In the genomic region with DNA sequence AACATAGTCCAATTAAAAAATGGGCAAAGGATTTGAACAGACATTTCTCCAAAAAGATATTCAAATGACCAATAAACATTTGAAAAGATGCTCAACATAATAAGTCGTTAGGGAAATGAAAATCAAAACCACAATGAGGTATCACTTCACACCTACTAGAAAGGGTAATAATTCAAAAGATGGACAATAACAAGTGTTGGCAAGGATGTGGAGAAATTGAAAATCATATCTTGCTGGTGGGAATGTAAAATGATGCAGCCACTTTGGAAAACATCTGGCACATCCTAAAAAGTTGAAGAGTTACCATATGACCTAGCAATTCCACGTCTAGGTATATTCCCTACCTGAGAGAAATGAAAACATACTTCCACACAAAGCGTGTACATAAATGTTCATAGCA, we compare ENCODE assay signal across 15 cellular contexts. TPM values are rescaled to one million over a fixed set of nuclear protein-coding genes. Genes with fewer than 3 reads are reported as not detected.
DNase-seq lines count a peak whose midpoint lies in the region; TF ChIP-seq lines count a peak whose summit lies in the region.
"Had no signal": no experiment of that assay in that cellular context is flagged by ENCODE, and none has a peak within 500 bp of the region (broad histone marks: within the 10 kb centered on the region; RNA-seq: fewer than 3 reads in every experiment).

No MANE protein-coding gene starts in this region.

- H3K56ac ChIP-seq in H9 (ENCODE audit: insufficient read length, low read depth, low read length): no peak overlapping the region

- H3K4me2 ChIP-seq in mammary epithelial cell (ENCODE audit: insufficient read depth, low read depth, low read length) (peak overlapping the region; percentile 92), H9 (ENCODE audit: insufficient read depth, insufficient read length, low read length) (no peak overlapping the region)

- peaks cover 14% of the 10 kb centered on the region for H3K79me1 ChIP-seq in H9 (ENCODE audit: insufficient read depth, low read depth, low read length, poor library complexity, severe bottlenecking)

- H3K9me3 ChIP-seq in mammary epithelial cell (replicated peaks; ENCODE audit: insufficient read depth, low read length) (no peaks in the 10 kb centered on the region), H9 (ENCODE audit: control insufficient read depth, low read depth, low read length) (no peaks in the 10 kb centered on the region)
- H3K9me3 ChIP-seq: left lung had no signal

- no peak overlapping the region for H2BK20ac ChIP-seq in H9 (ENCODE audit: low read depth, low read length, poor library complexity, severe bottlenecking)

- H4K8ac ChIP-seq in H9 (replicated peaks; ENCODE audit: insufficient read length, low read depth, low read length): no peak overlapping the region

- no peak overlapping the region for H2BK120ac ChIP-seq in H9 (ENCODE audit: low read depth, low read length, poor library complexity, severe bottlenecking)

- in situ Hi-C loops in mammary epithelial cell (cut with MboI; ENCODE audit: low sequenced_read_pairs in 2 of 2): no loop called here

- no peak overlapping the region for H2BK5ac ChIP-seq in H9 (ENCODE audit: insufficient read length, low read length)

- H2BK12ac ChIP-seq in H9 (ENCODE audit: insufficient read length, low read depth, low read length): no peak overlapping the region

- peaks cover 14% of the 10 kb centered on the region for H3K36me3 Mint-ChIP-seq in activated CD4-positive, alpha-beta memory T cell treated with anti-CD3 and anti-CD28 coated beads for 36 hours
- peaks cover 32% of the 10 kb centered on the region for H3K36me3 Mint-ChIP-seq in activated CD4-positive, alpha-beta memory T cell treated with anti-CD3 and anti-CD28 coated beads, Interleukin-2, amount 10 ng/mL, durations not matched to agents 7 days and 5 days (ENCODE audit: low read depth)
- H3K36me3 Mint-ChIP-seq in IgD-negative memory B cell (peaks cover 10% of the 10 kb centered on the region), progenitor cell of endocrine pancreas (ENCODE audit: insufficient read depth) (peaks cover 3% of the 10 kb centered on the region), H9 (ENCODE audit: insufficient read depth in 1 of 3, low read depth in 3 of 3) (peaks cover 0 to 10% (median 6%) of the 10 kb centered on the region in 3 experiments; a peak in 3 of 7 replicates)

- WGBS in mammary epithelial cell (ENCODE audit: low coverage, missing lambda C conversion rate): 93% methylated on average over 3 of the region's 3 CpGs
- no CpG with 5 or more reads among the region's 3 CpGs for WGBS in H9 (ENCODE audit: extremely low coverage, insufficient read length, low lambda C conversion rate)

- no peak overlapping the region for H3K9ac ChIP-seq in mammary epithelial cell (ENCODE audit: insufficient read depth, low read length)
- no peak overlapping the region for H3K9ac ChIP-seq in H9 (ENCODE audit: extremely low read depth, insufficient read length, low read length)

- TF ChIP-seq POLR2A in erythroblast (IDR thresholded peaks at IDR 0.05; ENCODE audit: low read length): no peak

- H3K4me3 ChIP-seq in mammary epithelial cell (replicated peaks in 1 of 3; ENCODE audit: insufficient read depth in 1 of 3, low read depth in 2 of 3, low read length in 3 of 3): no peak overlapping the region

- H3K4me1 ChIP-seq in mammary epithelial cell (ENCODE audit: insufficient read depth, low read length) (peaks cover 10% of the 10 kb centered on the region), H9 (ENCODE audit: insufficient read depth, low read length) (no peaks in the 10 kb centered on the region)

- H3K27ac Mint-ChIP-seq in activated CD4-positive, alpha-beta memory T cell treated with anti-CD3 and anti-CD28 coated beads for 36 hours: no peak overlapping the region
- H3K27ac Mint-ChIP-seq in activated CD4-positive, alpha-beta memory T cell treated with anti-CD3 and anti-CD28 coated beads, Interleukin-2, amount 10 ng/mL, durations not matched to agents 7 days and 5 days: no peak overlapping the region
- no peak overlapping the region for H3K27ac Mint-ChIP-seq in IgD-negative memory B cell
- H3K27ac Mint-ChIP-seq in progenitor cell of endocrine pancreas: no peak overlapping the region
- H3K27ac Mint-ChIP-seq in H9: no peak overlapping the region
- H3K27ac Mint-ChIP-seq: activated naive CD4-positive, alpha-beta T cell treated with anti-CD3 and anti-CD28 coated beads, Interleukin-2, amount 50 U/mL, for 72 hours had no signal

- no peak overlapping the region for H3K18ac ChIP-seq in H9 (ENCODE audit: insufficient read length, low read depth, low read length)

- TF ChIP-seq CTCF in mammary epithelial cell (conservative IDR thresholded peaks at IDR 0.05 in 1 of 2, IDR thresholded peaks at IDR 0.05 in 1 of 2; ENCODE audit: extremely low read depth in 1 of 2, insufficient read depth in 1 of 2, low read depth in 1 of 2, low read length in 2 of 2) (no peak), progenitor cell of endocrine pancreas (IDR thresholded peaks at IDR 0.05; ENCODE audit: unreplicated experiment) (no peak), H9 (conservative IDR thresholded peaks at IDR 0.05) (no peak)

- H2AFZ ChIP-seq in mammary epithelial cell (ENCODE audit: low read depth, low read length) (no peak overlapping the region), H9 (ENCODE audit: low read length) (no peak overlapping the region)

- H4K5ac ChIP-seq in H9 (ENCODE audit: insufficient read length, low read depth, low read length): no peak overlapping the region

- CTCF ChIA-PET in activated CD4-positive, alpha-beta memory T cell treated with anti-CD3 and anti-CD28 coated beads for 36 hours (lab: Charles Lee): no interaction called here
- CTCF ChIA-PET in activated CD4-positive, alpha-beta memory T cell treated with anti-CD3 and anti-CD28 coated beads, Interleukin-2, amount 10 ng/mL, durations not matched to agents 7 days and 5 days (lab: Charles Lee): no interaction called here
- CTCF ChIA-PET in mammary epithelial cell (lab: Charles Lee; ENCODE audit: low non-redundant PET): no interaction called here

- POLR2A ChIA-PET in activated CD4-positive, alpha-beta memory T cell treated with anti-CD3 and anti-CD28 coated beads for 36 hours (lab: Charles Lee): interaction anchor here (0.6 kb wide), 1 partner anchor 76 kb away, joined by 5 read pairs; no protein-coding TSS in a partner anchor
- POLR2A ChIA-PET in activated CD4-positive, alpha-beta memory T cell treated with anti-CD3 and anti-CD28 coated beads, Interleukin-2, amount 10 ng/mL, durations not matched to agents 7 days and 5 days (lab: Charles Lee): no interaction called here

- dilution Hi-C loops in mammary epithelial cell (cut with HindIII; ENCODE audit: low sequenced_read_pairs): no loop called here

- H3K23me2 ChIP-seq in H9 (ENCODE audit: insufficient read length, low read depth, low read length, poor library complexity, severe bottlenecking): no peaks in the 10 kb centered on the region

- H2BK15ac ChIP-seq in H9 (ENCODE audit: low read depth, low read length): no peak overlapping the region

- H3K79me2 ChIP-seq in mammary epithelial cell (ENCODE audit: insufficient read depth, low read length): peaks cover 64% of the 10 kb centered on the region
- peaks cover 28% of the 10 kb centered on the region; the same call in 1 of the 2 replicates for H3K79me2 ChIP-seq in H9 (ENCODE audit: insufficient read depth, low read length)

- intact Hi-C loops in activated CD4-positive, alpha-beta memory T cell treated with anti-CD3 and anti-CD28 coated beads for 36 hours (cut with micrococcal nuclease): loop anchor here (5.0 kb wide), 3 partner anchors 60 to 1205 kb away; partner anchors contain the start of genes DCAF5, MAP3K9 and SYNJ2BP
- intact Hi-C loops in mammary epithelial cell (cut with micrococcal nuclease): loop anchor here (10.0 kb wide), 1 partner anchor 457 kb away; no protein-coding TSS in a partner anchor

- H3T11ph ChIP-seq in H9 (ENCODE audit: low read length): no peak overlapping the region

- no TSS peak for BruUV-seq in mammary epithelial cell (replicated peaks; lab: Mats Ljungman, UMichigan)

- H3K23ac ChIP-seq in H9 (ENCODE audit: insufficient read length, low read depth, low read length): no peak overlapping the region

- H3K9me3 Mint-ChIP-seq in activated CD4-positive, alpha-beta memory T cell treated with anti-CD3 and anti-CD28 coated beads for 36 hours: no peaks in the 10 kb centered on the region
- peaks cover 15% of the 10 kb centered on the region for H3K9me3 Mint-ChIP-seq in activated CD4-positive, alpha-beta memory T cell treated with anti-CD3 and anti-CD28 coated beads, Interleukin-2, amount 10 ng/mL, durations not matched to agents 7 days and 5 days
- H3K9me3 Mint-ChIP-seq in IgD-negative memory B cell (no peaks in the 10 kb centered on the region), progenitor cell of endocrine pancreas (ENCODE audit: low read depth) (no peaks in the 10 kb centered on the region), H9 (peaks cover 0 to 4% of the 10 kb centered on the region in 2 experiments; a peak in 1 of 5 replicates)

- no peaks in the 10 kb centered on the region for H3K27me3 Mint-ChIP-seq in activated CD4-positive, alpha-beta memory T cell treated with anti-CD3 and anti-CD28 coated beads for 36 hours
- peaks cover 2% of the 10 kb centered on the region for H3K27me3 Mint-ChIP-seq in activated CD4-positive, alpha-beta memory T cell treated with anti-CD3 and anti-CD28 coated beads, Interleukin-2, amount 10 ng/mL, durations not matched to agents 7 days and 5 days
- H3K27me3 Mint-ChIP-seq in IgD-negative memory B cell: no peaks in the 10 kb centered on the region
- H3K27me3 Mint-ChIP-seq in progenitor cell of endocrine pancreas: no peaks in the 10 kb centered on the region
- H3K27me3 Mint-ChIP-seq in H9 (ENCODE audit: low read depth): peaks cover 19% of the 10 kb centered on the region

- H3K27ac ChIP-seq in mammary epithelial cell (ENCODE audit: insufficient read depth, low read depth, low read length) (no peak overlapping the region), H9 (ENCODE audit: insufficient read length, low read depth, low read length) (no peak overlapping the region)
- H3K27ac ChIP-seq: left lung had no signal

- H2AK5ac ChIP-seq in H9 (ENCODE audit: insufficient read length, low read length): no peak overlapping the region

- H4K20me1 ChIP-seq in mammary epithelial cell (ENCODE audit: insufficient read depth, low read length) (no peaks in the 10 kb centered on the region), H9 (ENCODE audit: control insufficient read depth, insufficient read depth, insufficient read length) (no peaks in the 10 kb centered on the region)

- peaks cover 1% of the 10 kb centered on the region for H3K36me3 ChIP-seq in mammary epithelial cell (ENCODE audit: insufficient read depth, low read length)
- H3K36me3 ChIP-seq: left lung had no signal

- no peak overlapping the region for H4K91ac ChIP-seq in H9 (ENCODE audit: insufficient read length, low read depth, low read length)

- H3K27me3 ChIP-seq in mammary epithelial cell (ENCODE audit: insufficient read depth, low read length) (no peaks in the 10 kb centered on the region), H9 (ENCODE audit: insufficient read depth, low read length) (no peaks in the 10 kb centered on the region)

- H3K4me1 Mint-ChIP-seq in activated CD4-positive, alpha-beta memory T cell treated with anti-CD3 and anti-CD28 coated beads for 36 hours (ENCODE audit: low read depth): peaks cover 34% of the 10 kb centered on the region
- peaks cover 32% of the 10 kb centered on the region for H3K4me1 Mint-ChIP-seq in activated CD4-positive, alpha-beta memory T cell treated with anti-CD3 and anti-CD28 coated beads, Interleukin-2, amount 10 ng/mL, durations not matched to agents 7 days and 5 days
- H3K4me1 Mint-ChIP-seq in IgD-negative memory B cell: peaks cover 23 to 40% (median 40%) of the 10 kb centered on the region in 3 donors
- H3K4me1 Mint-ChIP-seq in progenitor cell of endocrine pancreas (ENCODE audit: low read depth): peaks cover 18% of the 10 kb centered on the region
- peaks cover 16 to 17% of the 10 kb centered on the region in 2 experiments for H3K4me1 Mint-ChIP-seq in H9

- H3K14ac ChIP-seq in H9 (ENCODE audit: insufficient read depth, low read length): no peak overlapping the region

- no peak overlapping the region for H3K4ac ChIP-seq in H9 (ENCODE audit: low read depth, low read length)

- peak overlapping the region; percentile 10 for H3K4me3 Mint-ChIP-seq in activated CD4-positive, alpha-beta memory T cell treated with anti-CD3 and anti-CD28 coated beads for 36 hours
- H3K4me3 Mint-ChIP-seq in activated CD4-positive, alpha-beta memory T cell treated with anti-CD3 and anti-CD28 coated beads, Interleukin-2, amount 10 ng/mL, durations not matched to agents 7 days and 5 days: no peak overlapping the region
- H3K4me3 Mint-ChIP-seq in IgD-negative memory B cell (peak overlapping the region in 3 of 4 donors; percentile 81 to 91 (median 82)), progenitor cell of endocrine pancreas (ENCODE audit: low read depth) (peak overlapping the region; percentile 65), H9 (peak overlapping the region in 1 of 2 experiments; percentile 41; a peak in 2 of 5 replicates)

- DNase-seq in activated CD4-positive, alpha-beta memory T cell treated with anti-CD3 and anti-CD28 coated beads for 36 hours: no peak
- no peak for DNase-seq in activated CD4-positive, alpha-beta memory T cell treated with anti-CD3 and anti-CD28 coated beads, Interleukin-2, amount 10 ng/mL, durations not matched to agents 7 days and 5 days
- DNase-seq in mammary epithelial cell (no peak), progenitor cell of endocrine pancreas (ENCODE audit: low spot score, unreplicated experiment) (no peak), SHP77 treated with DMSO at 0.1 percent for 48 hours (lab: John Stamatoyannopoulos, UW) (no peak), H9 (no peak), erythroblast (lab: John Stamatoyannopoulos, UW) (no peak)
- DNase-seq: activated CD4-positive, CD25-positive, alpha-beta regulatory T cell treated with anti-CD3 and anti-CD28 coated beads, Interleukin-2, amount 50 U/mL, for 72 hours; left lung; NCI-H1048; NCI-H226; occipital lobe; small intestine had no signal

RNA-seq across cellular contexts. Expression of gene COX16, which starts 1.9 kb away (rescaled TPM):
- 10 to 100 TPM; 54.6 to 56.5 TPM for total RNA-seq in activated CD4-positive, alpha-beta memory T cell treated with anti-CD3 and anti-CD28 coated beads for 36 hours
- total RNA-seq in activated CD4-positive, alpha-beta memory T cell treated with anti-CD3 and anti-CD28 coated beads, Interleukin-2, amount 10 ng/mL, durations not matched to agents 7 days and 5 days: 10 to 100 TPM; 36.8 to 44.3 TPM
- polyA plus RNA-seq in IgD-negative memory B cell (59.2 TPM), mammary epithelial cell (19.3 TPM)
- total RNA-seq in mammary epithelial cell (10 to 100 TPM; 26.2 to 31.6 TPM), progenitor cell of endocrine pancreas (58.7 and 63.0 TPM in 2 replicates), H9 (2021) (68.2 and 74.9 TPM in 2 replicates)
- polyA minus RNA-seq in mammary epithelial cell: 9.4 TPM

RNA-seq across cellular contexts. Expression of gene SYNJ2BP, which starts 59.3 kb away (rescaled TPM):
- 1 to 10 TPM; 5.7 to 5.8 TPM for total RNA-seq in activated CD4-positive, alpha-beta memory T cell treated with anti-CD3 and anti-CD28 coated beads for 36 hours
- 1 to 10 TPM; 6.3 to 6.5 TPM for total RNA-seq in activated CD4-positive, alpha-beta memory T cell treated with anti-CD3 and anti-CD28 coated beads, Interleukin-2, amount 10 ng/mL, durations not matched to agents 7 days and 5 days
- polyA plus RNA-seq in IgD-negative memory B cell (13.7 TPM), mammary epithelial cell (12.2 TPM)
- total RNA-seq in mammary epithelial cell (10 to 100 TPM; 16.2 to 18.4 TPM), progenitor cell of endocrine pancreas (39.8 and 43.1 TPM in 2 replicates), H9 (2021) (24.9 and 26.6 TPM in 2 replicates)
- 7.0 TPM for polyA minus RNA-seq in mammary epithelial cell
